Comparison of ENCODE assay signal across 8 cellular contexts in genomic region chr17:21029032-21029431, GRCh38. TPM values are rescaled to one million over a fixed set of nuclear protein-coding genes. Genes with fewer than 3 reads are reported as not detected.
DNase-seq lines count a peak whose midpoint lies in the region; ATAC-seq and TF ChIP-seq lines count a peak whose summit lies in the region.

No MANE protein-coding gene starts in this region.

- H3K4me3 Mint-ChIP-seq in neural progenitor cell, result no peak overlapping the region

- no peaks in the 10 kb centered on the region for H3K36me3 ChIP-seq in mucosa of descending colon (ENCODE audit: low read depth)
- no peaks in the 10 kb centered on the region for H3K36me3 ChIP-seq in neural progenitor cell

- peaks cover 2% of the 10 kb centered on the region for H3K27me3 Mint-ChIP-seq in neural progenitor cell (ENCODE audit: insufficient read depth, low read depth)

- H3K9me3 ChIP-seq in mucosa of descending colon, result no peaks in the 10 kb centered on the region
- no peaks in the 10 kb centered on the region for H3K9me3 ChIP-seq in neural progenitor cell (ENCODE audit: low read depth)

- H3F3A ChIP-seq in neural progenitor cell (ENCODE audit: low read depth), result no peaks in the 10 kb centered on the region

- H3K27ac ChIP-seq in neural progenitor cell, result no peak overlapping the region

- H3K4me1 Mint-ChIP-seq in neural progenitor cell, result peaks cover 17% of the 10 kb centered on the region

- H3K4me3 ChIP-seq in AG10803 (ENCODE audit: low read length) (no peak overlapping the region; the same call in 1 of the 2 replicates), cardiac fibroblast (replicated peaks in 1 of 2; ENCODE audit: low read depth in 2 of 2, low read length in 2 of 2) (no peak overlapping the region), mucosa of descending colon (no peak overlapping the region), neural progenitor cell (no peak overlapping the region)

- peaks cover 47% of the 10 kb centered on the region for H3K36me3 Mint-ChIP-seq in neural progenitor cell

- peak; percentile 82 for DNase-seq in AG10803 (ENCODE audit: low read depth)
- peak; percentile 60 for DNase-seq in MV-4-11 (lab: John Stamatoyannopoulos, UW)
- peak; percentile 66 to 95 for DNase-seq in cardiac fibroblast (ENCODE audit: low read depth in 2 of 2)
- DNase-seq in mucosa of descending colon, result no peak
- no peak for DNase-seq in neural progenitor cell (ENCODE audit: low spot score)
- no peak for DNase-seq in ureter (ENCODE audit: low spot score)
- no peak for DNase-seq in SW 1271 (lab: John Stamatoyannopoulos, UW)

- TF ChIP-seq CTCF in AG10803 (conservative IDR thresholded peaks at IDR 0.05; ENCODE audit: low read length) (no peak), cardiac fibroblast (IDR thresholded peaks at IDR 0.05; ENCODE audit: low read depth, low read length) (no peak), mucosa of descending colon (IDR thresholded peaks at IDR 0.05) (no peak), neural progenitor cell (IDR thresholded peaks at IDR 0.05) (no peak)

- no peak overlapping the region for H2AFZ ChIP-seq in neural progenitor cell (replicated peaks)

- no peak overlapping the region for H3K9ac ChIP-seq in neural progenitor cell

- H3K9me3 Mint-ChIP-seq in neural progenitor cell, result no peaks in the 10 kb centered on the region

- no peaks in the 10 kb centered on the region for H3K27me3 ChIP-seq in neural progenitor cell

- ATAC-seq in mucosa of descending colon, result peak; percentile 35
- no peak for ATAC-seq in HG02642 (IDR thresholded peaks at IDR 0.05; ENCODE audit: poor library complexity, unreplicated experiment)

- H3K27ac Mint-ChIP-seq in neural progenitor cell, result no peak overlapping the region

- H3K4me2 ChIP-seq in neural progenitor cell, result no peak overlapping the region

- intact Hi-C loops in mucosa of descending colon (cut with DNase I, micrococcal nuclease), result no loop called here

- H4K20me1 ChIP-seq in neural progenitor cell (ENCODE audit: low read depth), result peaks cover 100% of the 10 kb centered on the region

- peaks cover 100% of the 10 kb centered on the region for H3K79me2 ChIP-seq in neural progenitor cell (ENCODE audit: low read depth)

- peaks cover 7% of the 10 kb centered on the region for H3K4me1 ChIP-seq in mucosa of descending colon (ENCODE audit: low read depth)
- H3K4me1 ChIP-seq in neural progenitor cell, result peaks cover 11% of the 10 kb centered on the region

RNA-seq across cellular contexts. Expression of gene USP22, which starts 13.8 kb away (rescaled TPM):
- total RNA-seq in mucosa of descending colon (100 to 1,000 TPM; 162 to 168 (median 168) TPM), neural progenitor cell (ENCODE audit: low replicate concordance) (192 and 244 TPM in 2 replicates), ureter (245 TPM)

Comparison
In these comparisons a context has a peak if more than half of its experiments do, and no peak if none do; other contexts are left out.
1. DNase-seq: peak in AG10803 (single experiment), MV-4-11 (single experiment) and cardiac fibroblast (2 of 2); none in mucosa of descending colon (0 of 3), neural progenitor cell (single experiment), ureter (single experiment) and SW 1271 (0 of 2).